ENCODE assay signal across 1 cellular context in the genomic region with DNA sequence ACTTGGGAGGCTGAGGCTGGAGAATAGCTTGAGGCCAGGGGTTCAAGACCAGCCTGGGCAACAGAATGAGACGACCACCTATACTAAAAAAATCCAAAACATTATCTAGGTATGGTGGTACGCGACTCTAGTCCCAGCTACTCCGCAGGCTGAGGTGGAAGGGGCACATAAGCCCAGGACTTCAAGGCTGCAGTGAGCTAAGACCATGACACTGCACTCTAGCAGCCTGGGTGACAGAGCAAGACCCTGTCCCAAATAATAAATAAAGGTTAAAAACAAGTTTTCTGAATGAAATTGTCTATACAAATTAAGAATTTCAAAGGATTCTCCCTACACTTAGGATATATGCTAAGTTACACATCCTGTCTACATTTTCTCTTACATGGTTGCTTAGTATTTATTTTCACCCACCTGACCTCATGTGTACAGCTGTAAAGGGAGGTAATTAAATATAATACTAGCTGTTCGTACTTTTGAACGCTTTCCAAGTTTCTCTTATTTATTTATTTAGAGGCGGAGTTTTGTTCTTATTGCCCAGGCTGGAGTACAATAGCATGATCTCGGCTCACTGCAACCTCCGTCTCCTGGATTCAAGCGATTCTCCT.
TF ChIP-seq lines count a peak whose summit lies in the region.

No MANE protein-coding gene starts in this region.

TF ChIP-seq in liver, 16 proteins besides CTCF, POLR2A, EP300 and RAD21 (continued from another document):
- no peak for TF ChIP-seq GABPA (IDR thresholded peaks at IDR 0.05 in 1 of 2, conservative IDR thresholded peaks at IDR 0.05 in 1 of 2)
- TF ChIP-seq, protein P1, sequence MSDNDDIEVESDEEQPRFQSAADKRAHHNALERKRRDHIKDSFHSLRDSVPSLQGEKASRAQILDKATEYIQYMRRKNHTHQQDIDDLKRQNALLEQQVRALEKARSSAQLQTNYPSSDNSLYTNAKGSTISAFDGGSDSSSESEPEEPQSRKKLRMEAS (IDR thresholded peaks at IDR 0.05), result no peak
- no peak for TF ChIP-seq TAF1 (conservative IDR thresholded peaks at IDR 0.05)
- no peak for TF ChIP-seq SP1 (IDR thresholded peaks at IDR 0.05)
- TF ChIP-seq RXRA (IDR thresholded peaks at IDR 0.05), result no peak
